In the genomic region with DNA sequence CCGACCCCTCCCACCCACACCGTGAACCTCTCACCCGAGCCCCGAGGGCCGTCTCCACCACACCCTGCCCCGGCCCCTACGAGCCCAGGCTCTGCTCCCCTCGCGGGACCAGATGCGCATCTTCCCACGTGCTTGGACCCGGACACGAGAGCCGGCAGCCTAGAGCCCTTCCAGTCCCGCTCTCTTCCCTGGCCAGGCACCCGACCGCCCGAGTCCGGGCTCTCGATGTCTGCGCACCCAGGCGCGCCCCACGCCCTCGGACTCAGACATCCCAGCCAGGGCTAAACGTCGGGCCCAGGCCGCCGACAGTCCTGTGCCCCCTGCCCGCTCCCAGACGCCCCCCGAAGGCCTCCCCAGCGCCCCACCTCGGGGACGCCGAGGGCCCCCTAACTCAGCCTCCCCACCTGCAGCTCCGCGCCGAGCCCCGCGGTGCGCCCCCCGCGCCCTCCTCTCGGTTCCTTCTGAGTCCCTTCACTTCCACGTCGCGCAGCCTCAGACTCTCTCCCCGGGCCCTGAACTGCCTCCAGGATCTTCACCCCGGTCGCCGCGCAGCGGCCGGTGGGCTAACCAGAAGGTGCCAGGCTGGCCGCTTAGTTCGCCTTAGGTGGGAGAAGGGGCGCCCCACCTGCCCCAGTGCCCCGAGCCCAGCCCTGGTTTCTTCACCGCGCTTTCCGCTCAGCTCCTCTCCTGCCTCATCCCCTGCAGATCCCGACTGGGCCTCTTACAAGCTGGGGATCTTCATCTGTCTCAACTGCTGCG, we compare ENCODE assay signal across 9 cellular contexts. TPM values are rescaled to one million over a fixed set of nuclear protein-coding genes. Genes with fewer than 3 reads are reported as not detected.
DNase-seq lines count a peak whose midpoint lies in the region; ATAC-seq and TF ChIP-seq lines count a peak whose summit lies in the region.
"Had no signal": no experiment of that assay in that cellular context is flagged by ENCODE, and none has a peak within 500 bp of the region (broad histone marks: within the 10 kb centered on the region; RNA-seq: fewer than 3 reads in every experiment).

No MANE protein-coding gene starts in this region.

- intact Hi-C loops in right cardiac atrium (cut with DNase I), result no loop called here

- no peak overlapping the region for H3K27ac Mint-ChIP-seq in activated T-cell treated with anti-CD3 and anti-CD28 coated beads, Interleukin-2, amount 50 U/mL, for 72 hours

- no peaks in the 10 kb centered on the region for H3K9me3 ChIP-seq in right cardiac atrium (ENCODE audit: control insufficient read depth, low read length)

- peak overlapping the region; percentile 66 for H3K4me3 ChIP-seq in right cardiac atrium (ENCODE audit: low read length)
- H3K4me3 ChIP-seq in retinal pigment epithelial cell (ENCODE audit: low read length), result peak overlapping the region; percentile 34
- H3K4me3 ChIP-seq: SK-N-MC had no signal

- H3K4me3 Mint-ChIP-seq in activated T-cell treated with anti-CD3 and anti-CD28 coated beads, Interleukin-2, amount 50 U/mL, for 72 hours, result peak overlapping the region; percentile 74 to 83

- H3K4me1 Mint-ChIP-seq in activated T-cell treated with anti-CD3 and anti-CD28 coated beads, Interleukin-2, amount 50 U/mL, for 72 hours (ENCODE audit: low read depth), result peaks cover 21% of the 10 kb centered on the region

- no peaks in the 10 kb centered on the region for H3K27me3 ChIP-seq in right cardiac atrium (ENCODE audit: control insufficient read depth, insufficient read depth)

- H3K27ac ChIP-seq in right cardiac atrium (ENCODE audit: low read length), result peak overlapping the region; percentile 26
- H3K27ac ChIP-seq: SK-N-MC had no signal

- H3K27me3 Mint-ChIP-seq in activated T-cell treated with anti-CD3 and anti-CD28 coated beads, Interleukin-2, amount 50 U/mL, for 72 hours (ENCODE audit: low read depth), result peaks cover 44% of the 10 kb centered on the region

- H3K36me3 Mint-ChIP-seq in activated T-cell treated with anti-CD3 and anti-CD28 coated beads, Interleukin-2, amount 50 U/mL, for 72 hours (ENCODE audit: insufficient read depth in 2 of 2), result no peaks in the 10 kb centered on the region

- no peaks in the 10 kb centered on the region for H3K4me1 ChIP-seq in right cardiac atrium (ENCODE audit: control insufficient read depth, insufficient read depth, low read length)

- no peak for TF ChIP-seq CTCF in retinal pigment epithelial cell (conservative IDR thresholded peaks at IDR 0.05; ENCODE audit: low read depth, low read length)

- WGBS in right cardiac atrium, result 2% methylated on average over 64 of the region's 64 CpGs

- H3K9me3 Mint-ChIP-seq in activated T-cell treated with anti-CD3 and anti-CD28 coated beads, Interleukin-2, amount 50 U/mL, for 72 hours, result no peaks in the 10 kb centered on the region

- peak; percentile 37 for DNase-seq in DMS 273 (lab: John Stamatoyannopoulos, UW; ENCODE audit: unreplicated experiment)
- no peak for DNase-seq in DMS 273 treated with DMSO at 0.1 percent for 48 hours (lab: John Stamatoyannopoulos, UW)
- peak; percentile 8 to 11 for DNase-seq in activated T-cell treated with anti-CD3 and anti-CD28 coated beads, Interleukin-2, amount 50 U/mL, for 72 hours
- DNase-seq in right cardiac atrium, result peak; percentile 17 to 68 (median 56)
- no peak for DNase-seq in retinal pigment epithelial cell (ENCODE audit: low read depth)
- no peak for DNase-seq in Ammon's horn (ENCODE audit: low spot score)
- DNase-seq in NCI-H1092 (lab: John Stamatoyannopoulos, UW), result no peak

- peak; percentile 42 to 53 for ATAC-seq in activated T-cell treated with anti-CD3 and anti-CD28 coated beads, Interleukin-2, amount 50 U/mL, for 72 hours (replicated peaks in 1 of 2)
- ATAC-seq in right cardiac atrium (peak; percentile 42 to 49), HG03442 (IDR thresholded peaks at IDR 0.05; ENCODE audit: unreplicated experiment) (no peak)

RNA-seq across cellular contexts. Expression of a gene that starts 0.7 kb away (rescaled TPM):
- 1 to 10 TPM; 1.5 to 1.8 TPM for total RNA-seq in activated T-cell treated with anti-CD3 and anti-CD28 coated beads, Interleukin-2, amount 50 U/mL, for 72 hours
- 10 to 100 TPM in 3 of 4 donors, 1 to 10 TPM in 1; 8.2 to 14.4 (median 11.1) TPM for total RNA-seq in right cardiac atrium
- polyA plus RNA-seq in right cardiac atrium, result 3.1 TPM

RNA-seq across cellular contexts. Expression of a gene that starts 16.4 kb away (rescaled TPM):
- total RNA-seq in activated T-cell treated with anti-CD3 and anti-CD28 coated beads, Interleukin-2, amount 50 U/mL, for 72 hours, result 10 to 100 TPM in 1 of 2 donors, 1 to 10 TPM in 1; 9.0 to 10.4 TPM
- total RNA-seq in right cardiac atrium, result 10 to 100 TPM; 11.7 to 14.0 (median 12.0) TPM
- 14.6 TPM for polyA plus RNA-seq in right cardiac atrium

RNA-seq across cellular contexts. Expression of a gene that starts 48.4 kb away (rescaled TPM):
- total RNA-seq in activated T-cell treated with anti-CD3 and anti-CD28 coated beads, Interleukin-2, amount 50 U/mL, for 72 hours, result 10 to 100 TPM; 11.7 to 12.3 TPM
- 10 to 100 TPM in 2 of 4 donors, 1 to 10 TPM in 2; 7.7 to 10.4 (median 9.7) TPM for total RNA-seq in right cardiac atrium
- 6.6 TPM for polyA plus RNA-seq in right cardiac atrium

Comparison
In these comparisons a context has a peak if more than half of its experiments do, and no peak if none do; other contexts are left out.
1. DNase-seq: peak in DMS 273 (single experiment), activated T-cell treated with anti-CD3 and anti-CD28 coated beads, Interleukin-2, amount 50 U/mL, for 72 hours (2 of 2) and right cardiac atrium (3 of 3); none in DMS 273 treated with DMSO at 0.1 percent for 48 hours (single experiment), retinal pigment epithelial cell (single experiment), Ammon's horn (single experiment) and NCI-H1092 (single experiment).